ENCODE assay signal across 8 cellular contexts in genomic region chr22:24667904-24668303, GRCh38.
A peak's percentile ranks its signal among the peaks of the same experiment; 100 is the strongest.
DNase-seq lines count a peak whose midpoint lies in the region; ATAC-seq, FAIRE-seq and TF ChIP-seq lines count a peak whose summit lies in the region.
"Not testable (repeated sequence)": the region's sequence is repeated elsewhere in the genome, so short reads cannot be mapped to it uniquely, and the experiment has no call there.

No MANE protein-coding gene starts in this region.

- not testable (repeated sequence) for H3K4me3 ChIP-seq in body of pancreas, pancreas

- not testable (repeated sequence) for H3K9me3 Mint-ChIP-seq in stimulated activated effector memory CD8-positive, alpha-beta T cell treated with anti-CD3 and anti-CD28 coated beads, Interleukin-12 subunit alpha, Interleukin-12 subunit beta, amount 100 ng/mL, for 72 hours

- H3K9me3 ChIP-seq in body of pancreas, pancreas: not testable (repeated sequence)

- ATAC-seq in body of pancreas (peak; percentile 35), Right ventricle myocardium inferior (peak; percentile 26), left cardiac atrium (peak; percentile 47 to 63), left ventricle myocardium superior (peak; percentile 59), left lobe of liver (peak; percentile 68), pancreas (peak in 3 of 4 donors; percentile 32 to 64 (median 56))
- ATAC-seq in stimulated activated effector memory CD8-positive, alpha-beta T cell treated with anti-CD3 and anti-CD28 coated beads, Interleukin-12 subunit alpha, Interleukin-12 subunit beta, amount 100 ng/mL, for 72 hours: not testable (repeated sequence)

- DNase-seq in body of pancreas; Right ventricle myocardium inferior (ENCODE audit: missing footprints); left cardiac atrium; left ventricle myocardium superior; left lobe of liver (ENCODE audit: low spot score); pancreas; stimulated activated effector memory CD8-positive, alpha-beta T cell treated with anti-CD3 and anti-CD28 coated beads, Interleukin-12 subunit alpha, Interleukin-12 subunit beta, amount 100 ng/mL, for 72 hours (ENCODE audit: low spot score in 2 of 2): not testable (repeated sequence)

- H3K4me1 ChIP-seq in body of pancreas, pancreas: not testable (repeated sequence)

- H3K27me3 ChIP-seq in body of pancreas, pancreas: not testable (repeated sequence)

- H3K4me1 Mint-ChIP-seq in stimulated activated effector memory CD8-positive, alpha-beta T cell treated with anti-CD3 and anti-CD28 coated beads, Interleukin-12 subunit alpha, Interleukin-12 subunit beta, amount 100 ng/mL, for 72 hours: not testable (repeated sequence)

- not testable (repeated sequence) for H3K36me3 Mint-ChIP-seq in stimulated activated effector memory CD8-positive, alpha-beta T cell treated with anti-CD3 and anti-CD28 coated beads, Interleukin-12 subunit alpha, Interleukin-12 subunit beta, amount 100 ng/mL, for 72 hours

- WGBS in body of pancreas, 2 donors: 75 to 93% methylated on average over 4 to 8 of the region's 10 CpGs
- WGBS in pancreas, 2 donors: 81 to 83% methylated on average over 3 to 8 of the region's 10 CpGs

- TF ChIP-seq POLR2A in body of pancreas (IDR thresholded peaks at IDR 0.05): not testable (repeated sequence)

- intact Hi-C loops in body of pancreas (cut with DNase I); Right ventricle myocardium inferior (cut with DNase I); left ventricle myocardium superior (cut with micrococcal nuclease); pancreas (cut with DNase I): not testable (repeated sequence)
- intact Hi-C loops in left cardiac atrium (cut with DNase I): loop anchor here (10.0 kb wide), 2 partner anchors 77 to 87 kb away; no protein-coding TSS in a partner anchor

- not testable (repeated sequence) for FAIRE-seq in pancreas (lab: Jason Lieb, UNC)

- not testable (repeated sequence) for H3K4me3 Mint-ChIP-seq in stimulated activated effector memory CD8-positive, alpha-beta T cell treated with anti-CD3 and anti-CD28 coated beads, Interleukin-12 subunit alpha, Interleukin-12 subunit beta, amount 100 ng/mL, for 72 hours

- not testable (repeated sequence) for TF ChIP-seq CTCF in C4-2B (conservative IDR thresholded peaks at IDR 0.05); body of pancreas (IDR thresholded peaks at IDR 0.05); pancreas (IDR thresholded peaks at IDR 0.05)

- not testable (repeated sequence) for H3K36me3 ChIP-seq in body of pancreas (replicated peaks in 1 of 2; ENCODE audit: insufficient read depth in 1 of 2, low read depth in 2 of 2); pancreas

- H3K27ac Mint-ChIP-seq in stimulated activated effector memory CD8-positive, alpha-beta T cell treated with anti-CD3 and anti-CD28 coated beads, Interleukin-12 subunit alpha, Interleukin-12 subunit beta, amount 100 ng/mL, for 72 hours: peak overlapping the region; percentile 54

- H3K27ac ChIP-seq in C4-2B: peak overlapping the region; percentile 18; the same call in 1 of the 2 replicates
- H3K27ac ChIP-seq in body of pancreas, pancreas: not testable (repeated sequence)
